33 cellular contexts compared by ENCODE assay signal in the genomic region with DNA sequence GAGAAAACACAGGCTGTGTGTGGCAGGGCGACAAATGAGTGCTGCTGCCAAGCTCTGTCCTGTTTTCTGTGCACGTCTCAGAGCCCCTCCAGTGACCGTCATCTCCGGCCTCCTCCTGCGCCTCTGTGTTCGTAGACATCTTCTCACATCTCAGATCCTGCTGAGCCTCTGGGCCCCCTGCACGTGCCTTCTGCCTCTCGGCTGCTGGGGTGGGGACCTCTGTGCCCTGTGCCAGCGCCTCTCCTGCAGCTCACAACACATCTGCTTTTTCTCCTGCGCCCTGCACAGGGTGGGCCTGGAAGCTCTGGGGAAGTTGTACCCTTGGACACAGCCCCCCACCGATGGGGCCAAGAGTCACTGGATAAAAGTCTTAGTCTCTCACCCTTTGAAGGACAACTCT. TPM values are rescaled to one million over a fixed set of nuclear protein-coding genes. Genes with fewer than 3 reads are reported as not detected.
"Had no signal": no experiment of that assay in that cellular context is flagged by ENCODE, and none has a peak within 500 bp of the region (broad histone marks: within the 10 kb centered on the region; RNA-seq: fewer than 3 reads in every experiment).

No MANE protein-coding gene starts in this region.

- H3K27ac Mint-ChIP-seq: activated B cell treated with CpG ODN at 0.5 μM for 24 hours; activated CD4-positive, alpha-beta memory T cell treated with anti-CD3 and anti-CD28 coated beads, Interleukin-2, amount 10 ng/mL, durations not matched to agents 7 days and 5 days; activated CD4-positive, alpha-beta T cell treated with anti-CD3 and anti-CD28 coated beads, Interleukin-2, amount 10 ng/mL, durations not matched to agents 24 days and 14 days; activated naive CD4-positive, alpha-beta T cell treated with anti-CD3 and anti-CD28 coated beads, Interleukin-2, amount 10 ng/mL, durations not matched to agents 7 days and 5 days; activated naive CD4-positive, alpha-beta T cell treated with anti-CD3 and anti-CD28 coated beads, Interleukin-2, amount 50 U/mL, for 72 hours; activated naive CD8-positive, alpha-beta T cell treated with anti-CD3 and anti-CD28 coated beads, Interleukin-2, amount 10 ng/mL, durations not matched to agents 7 days and 5 days; activated T-cell treated with anti-CD3 and anti-CD28 coated beads, Interleukin-2, amount 50 U/mL, for 24 hours; activated T-cell treated with anti-CD3 and anti-CD28 coated beads, Interleukin-2, amount 50 U/mL, for 72 hours; brain; T-helper 17 cell; T-helper 2 cell treated with Interferon-gamma antibody and Interleukin-4, amounts not matched to agents 5 μg/mL and 100 μg/mL, for 36 hours had no signal

- H3K9me3 Mint-ChIP-seq: activated B cell treated with CpG ODN at 0.5 μM for 24 hours; activated CD4-positive, alpha-beta memory T cell treated with anti-CD3 and anti-CD28 coated beads, Interleukin-2, amount 10 ng/mL, durations not matched to agents 7 days and 5 days; activated CD4-positive, alpha-beta T cell treated with anti-CD3 and anti-CD28 coated beads, Interleukin-2, amount 10 ng/mL, durations not matched to agents 24 days and 14 days; activated naive CD4-positive, alpha-beta T cell treated with anti-CD3 and anti-CD28 coated beads, Interleukin-2, amount 10 ng/mL, durations not matched to agents 7 days and 5 days; activated naive CD4-positive, alpha-beta T cell treated with anti-CD3 and anti-CD28 coated beads, Interleukin-2, amount 50 U/mL, for 72 hours; activated naive CD8-positive, alpha-beta T cell treated with anti-CD3 and anti-CD28 coated beads, Interleukin-2, amount 10 ng/mL, durations not matched to agents 7 days and 5 days; activated T-cell treated with anti-CD3 and anti-CD28 coated beads, Interleukin-2, amount 50 U/mL, for 24 hours; activated T-cell treated with anti-CD3 and anti-CD28 coated beads, Interleukin-2, amount 50 U/mL, for 72 hours; T-helper 2 cell treated with Interferon-gamma antibody and Interleukin-4, amounts not matched to agents 5 μg/mL and 100 μg/mL, for 36 hours had no signal

- H3K27me3 ChIP-seq: ascending aorta, cardiac muscle cell, colonic mucosa, esophagus squamous epithelium had no signal

- H3K36me3 Mint-ChIP-seq: activated naive CD4-positive, alpha-beta T cell treated with anti-CD3 and anti-CD28 coated beads, Interleukin-2, amount 10 ng/mL, durations not matched to agents 7 days and 5 days; activated naive CD4-positive, alpha-beta T cell treated with anti-CD3 and anti-CD28 coated beads, Interleukin-2, amount 50 U/mL, for 72 hours; activated naive CD8-positive, alpha-beta T cell treated with anti-CD3 and anti-CD28 coated beads, Interleukin-2, amount 10 ng/mL, durations not matched to agents 7 days and 5 days; brain had no signal

- H3K4me3 Mint-ChIP-seq: activated B cell treated with CpG ODN at 0.5 μM for 24 hours; activated CD4-positive, alpha-beta memory T cell treated with anti-CD3 and anti-CD28 coated beads, Interleukin-2, amount 10 ng/mL, durations not matched to agents 7 days and 5 days; activated CD4-positive, alpha-beta T cell treated with anti-CD3 and anti-CD28 coated beads, Interleukin-2, amount 10 ng/mL, durations not matched to agents 24 days and 14 days; activated naive CD4-positive, alpha-beta T cell treated with anti-CD3 and anti-CD28 coated beads, Interleukin-2, amount 10 ng/mL, durations not matched to agents 7 days and 5 days; activated naive CD8-positive, alpha-beta T cell treated with anti-CD3 and anti-CD28 coated beads, Interleukin-2, amount 10 ng/mL, durations not matched to agents 7 days and 5 days; activated T-cell treated with anti-CD3 and anti-CD28 coated beads, Interleukin-2, amount 50 U/mL, for 24 hours; activated T-cell treated with anti-CD3 and anti-CD28 coated beads, Interleukin-2, amount 50 U/mL, for 72 hours; brain; T-helper 17 cell; T-helper 2 cell treated with Interferon-gamma antibody and Interleukin-4, amounts not matched to agents 5 μg/mL and 100 μg/mL, for 36 hours had no signal

- H3K4me3 ChIP-seq: ascending aorta, breast epithelium, cardiac muscle cell, colonic mucosa, esophagus squamous epithelium had no signal

- ATAC-seq: activated CD4-positive, CD25-positive, alpha-beta regulatory T cell treated with anti-CD3 and anti-CD28 coated beads, Interleukin-2, amount 50 U/mL, for 24 hours; activated naive CD4-positive, alpha-beta T cell treated with anti-CD3 and anti-CD28 coated beads, Interleukin-2, amount 50 U/mL, for 72 hours; activated T-cell treated with anti-CD3 and anti-CD28 coated beads, Interleukin-2, amount 50 U/mL, for 72 hours; T-helper 17 cell had no signal

- H3K27ac ChIP-seq: ascending aorta, breast epithelium, cardiac muscle cell, colonic mucosa, epithelial cell of prostate, esophagus squamous epithelium, WERI-Rb-1 had no signal

- H3K9me3 ChIP-seq: ascending aorta, breast epithelium, colonic mucosa, esophagus squamous epithelium had no signal

- DNase-seq: activated B cell treated with CpG ODN at 0.5 μM for 24 hours; activated CD4-positive, alpha-beta memory T cell treated with anti-CD3 and anti-CD28 coated beads, Interleukin-2, amount 10 ng/mL, durations not matched to agents 7 days and 5 days; activated CD4-positive, alpha-beta T cell treated with anti-CD3 and anti-CD28 coated beads, Interleukin-2, amount 10 ng/mL, durations not matched to agents 24 days and 14 days; activated CD4-positive, alpha-beta T cell treated with anti-CD3 and anti-CD28 coated beads, Interleukin-2, amount 50 U/mL, for 4 hours; activated CD8-positive, alpha-beta memory T cell treated with anti-CD3 and anti-CD28 coated beads, Interleukin-2, amount 50 U/mL, for 48 hours; activated gamma-delta T cell; activated naive CD4-positive, alpha-beta T cell; activated naive CD4-positive, alpha-beta T cell treated with anti-CD3 and anti-CD28 coated beads, Interleukin-2, amount 10 ng/mL, durations not matched to agents 7 days and 5 days; activated naive CD8-positive, alpha-beta T cell treated with anti-CD3 and anti-CD28 coated beads, Interleukin-2, amount 10 ng/mL, durations not matched to agents 7 days and 5 days; activated T-cell treated with anti-CD3 and anti-CD28 coated beads for 4 hours; activated T-cell treated with anti-CD3 and anti-CD28 coated beads, Interleukin-2, amount 50 U/mL, for 24 hours; activated T-cell treated with anti-CD3 and anti-CD28 coated beads, Interleukin-2, amount 50 U/mL, for 72 hours; central memory CD4-positive, alpha-beta T cell; colonic mucosa; effector CD8-positive, alpha-beta T cell; esophagus squamous epithelium; foreskin melanocyte; T-helper 1 cell; T-helper 17 cell; T1000; WERI-Rb-1 had no signal

- H3K4me1 ChIP-seq: ascending aorta, breast epithelium, colonic mucosa, esophagus squamous epithelium had no signal

- H3K4me1 Mint-ChIP-seq: activated B cell treated with CpG ODN at 0.5 μM for 24 hours; activated CD4-positive, alpha-beta memory T cell treated with anti-CD3 and anti-CD28 coated beads, Interleukin-2, amount 10 ng/mL, durations not matched to agents 7 days and 5 days; activated CD4-positive, alpha-beta T cell treated with anti-CD3 and anti-CD28 coated beads, Interleukin-2, amount 10 ng/mL, durations not matched to agents 24 days and 14 days; activated naive CD4-positive, alpha-beta T cell treated with anti-CD3 and anti-CD28 coated beads, Interleukin-2, amount 10 ng/mL, durations not matched to agents 7 days and 5 days; activated naive CD8-positive, alpha-beta T cell treated with anti-CD3 and anti-CD28 coated beads, Interleukin-2, amount 10 ng/mL, durations not matched to agents 7 days and 5 days; brain had no signal

- H3K27me3 Mint-ChIP-seq: activated B cell treated with CpG ODN at 0.5 μM for 24 hours; activated CD4-positive, alpha-beta memory T cell treated with anti-CD3 and anti-CD28 coated beads, Interleukin-2, amount 10 ng/mL, durations not matched to agents 7 days and 5 days; activated CD4-positive, alpha-beta T cell treated with anti-CD3 and anti-CD28 coated beads, Interleukin-2, amount 10 ng/mL, durations not matched to agents 24 days and 14 days; activated naive CD8-positive, alpha-beta T cell treated with anti-CD3 and anti-CD28 coated beads, Interleukin-2, amount 10 ng/mL, durations not matched to agents 7 days and 5 days; activated T-cell treated with anti-CD3 and anti-CD28 coated beads, Interleukin-2, amount 50 U/mL, for 24 hours; T-helper 17 cell had no signal

- H3K36me3 ChIP-seq: ascending aorta, breast epithelium, cardiac muscle cell, colonic mucosa, esophagus squamous epithelium, WERI-Rb-1 had no signal

RNA-seq across cellular contexts. Expression of gene CTAG2, which starts 2.4 kb away (rescaled TPM):
- total RNA-seq: activated B cell treated with CpG ODN at 0.5 μM for 24 hours; activated CD4-positive, alpha-beta memory T cell treated with anti-CD3 and anti-CD28 coated beads, Interleukin-2, amount 10 ng/mL, durations not matched to agents 7 days and 5 days; activated CD4-positive, alpha-beta T cell treated with anti-CD3 and anti-CD28 coated beads, Interleukin-2, amount 10 ng/mL, durations not matched to agents 24 days and 14 days; activated naive CD4-positive, alpha-beta T cell treated with anti-CD3 and anti-CD28 coated beads, Interleukin-2, amount 50 U/mL, for 72 hours; activated T-cell treated with anti-CD3 and anti-CD28 coated beads, Interleukin-2, amount 50 U/mL, for 72 hours; ascending aorta; breast epithelium; cardiac muscle cell; colonic mucosa; dermis microvascular lymphatic vessel endothelial cell; endothelial cell of umbilical vein; esophagus squamous epithelium; fibroblast of lung; fibroblast of villous mesenchyme; T-helper 17 cell had no signal

RNA-seq across cellular contexts. Expression of gene CTAG1B, which starts 36.7 kb away (rescaled TPM):
- total RNA-seq: activated B cell treated with CpG ODN at 0.5 μM for 24 hours; activated CD4-positive, alpha-beta memory T cell treated with anti-CD3 and anti-CD28 coated beads, Interleukin-2, amount 10 ng/mL, durations not matched to agents 7 days and 5 days; activated CD4-positive, alpha-beta T cell treated with anti-CD3 and anti-CD28 coated beads, Interleukin-2, amount 10 ng/mL, durations not matched to agents 24 days and 14 days; activated naive CD4-positive, alpha-beta T cell treated with anti-CD3 and anti-CD28 coated beads, Interleukin-2, amount 50 U/mL, for 72 hours; activated naive CD8-positive, alpha-beta T cell treated with anti-CD3 and anti-CD28 coated beads, Interleukin-2, amount 10 ng/mL, durations not matched to agents 7 days and 5 days; activated T-cell treated with anti-CD3 and anti-CD28 coated beads, Interleukin-2, amount 50 U/mL, for 72 hours; ascending aorta; cardiac muscle cell; colonic mucosa; dermis microvascular lymphatic vessel endothelial cell; endothelial cell of umbilical vein; esophagus squamous epithelium; fibroblast of lung; fibroblast of villous mesenchyme; T-helper 17 cell had no signal
